10 cellular contexts compared by ENCODE assay signal in the genomic region with DNA sequence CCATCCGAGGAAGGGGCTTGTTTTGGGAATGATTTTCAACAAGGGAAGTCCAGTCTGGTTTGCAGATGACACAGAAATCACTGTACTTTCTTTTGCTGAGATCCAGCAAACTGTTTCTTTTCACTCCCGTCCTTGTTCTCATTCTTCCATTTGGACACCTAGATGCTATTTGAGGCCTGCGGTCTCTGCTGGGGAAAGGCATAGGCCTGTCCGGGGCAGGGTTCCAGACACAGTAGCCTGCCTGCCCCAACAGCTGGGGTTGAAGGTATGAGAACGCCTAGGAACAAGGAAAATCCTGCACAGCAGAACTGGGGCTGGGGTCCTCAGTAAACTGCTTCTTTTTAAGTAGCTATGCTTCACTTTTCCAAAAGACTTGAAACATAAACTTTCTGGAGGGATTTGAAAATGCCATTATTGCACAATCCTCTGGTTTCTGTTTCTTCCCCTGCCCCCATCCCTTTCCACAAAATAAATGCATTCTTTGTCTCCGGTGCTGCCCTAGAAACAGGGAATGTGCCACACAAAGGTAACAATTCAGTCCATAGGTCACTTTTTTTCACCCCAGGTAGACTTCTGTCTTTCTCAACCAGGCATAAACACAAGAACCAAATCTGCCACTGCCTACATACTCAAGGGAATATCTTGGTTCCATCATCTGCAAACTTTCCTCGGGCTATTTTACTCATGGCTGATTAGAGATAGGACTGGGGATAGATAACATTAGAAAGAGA.
DNase-seq lines count a peak whose midpoint lies in the region; ATAC-seq and TF ChIP-seq lines count a peak whose summit lies in the region.
"Had no signal": no experiment of that assay in that cellular context is flagged by ENCODE, and none has a peak within 500 bp of the region (broad histone marks: within the 10 kb centered on the region; RNA-seq: fewer than 3 reads in every experiment).

No MANE protein-coding gene starts in this region.

- 59% methylated on average over 5 of the region's 7 CpGs for WGBS in esophagus muscularis mucosa

- peak overlapping the region; percentile 31 for H3K9ac ChIP-seq in mucosa of stomach (ENCODE audit: low read length)

- peak overlapping the region; percentile 10 to 11 for H3K27ac Mint-ChIP-seq in activated naive CD4-positive, alpha-beta T cell treated with anti-CD3 and anti-CD28 coated beads, Interleukin-2, amount 50 U/mL, for 72 hours

- ATAC-seq in activated naive CD4-positive, alpha-beta T cell treated with anti-CD3 and anti-CD28 coated beads, Interleukin-2, amount 50 U/mL, for 72 hours, result no peak

- H3K4me3 ChIP-seq in esophagus muscularis mucosa (no peak overlapping the region), mucosa of stomach (ENCODE audit: low read length) (no peak overlapping the region), uterus (no peak overlapping the region), SJCRH30 (no peak overlapping the region)

- H3K4me1 ChIP-seq in esophagus muscularis mucosa (peaks cover 0 to 42% (median 36%) of the 10 kb centered on the region in 4 donors), mucosa of stomach (ENCODE audit: control insufficient read depth, insufficient read depth, low read length) (peaks cover 42% of the 10 kb centered on the region), uterus (peaks cover 0 to 9% of the 10 kb centered on the region in 2 donors), SJCRH30 (peaks cover 12% of the 10 kb centered on the region)

- H3K36me3 Mint-ChIP-seq in activated naive CD4-positive, alpha-beta T cell treated with anti-CD3 and anti-CD28 coated beads, Interleukin-2, amount 50 U/mL, for 72 hours, result peaks cover 4 to 24% of the 10 kb centered on the region in 2 donors

- no peak for TF ChIP-seq EP300 in esophagus muscularis mucosa (IDR thresholded peaks at IDR 0.05)

- TF ChIP-seq POLR2A in esophagus muscularis mucosa (IDR thresholded peaks at IDR 0.05; ENCODE audit: low read depth) (no peak), uterus (IDR thresholded peaks at IDR 0.05) (no peak)

- no peak for DNase-seq in activated naive CD4-positive, alpha-beta T cell treated with anti-CD3 and anti-CD28 coated beads, Interleukin-2, amount 50 U/mL, for 72 hours (ENCODE audit: low spot score in 2 of 2)
- DNase-seq in activated naive CD4-positive, alpha-beta T cell treated with Interleukin-2 at 50 U/mL for 16 hours, result no peak
- DNase-seq in esophagus muscularis mucosa (ENCODE audit: extremely low spot score), result no peak
- DNase-seq in uterus, result no peak
- DNase-seq in OCI-M2 (lab: John Stamatoyannopoulos, UW; ENCODE audit: unreplicated experiment), result no peak
- DNase-seq in SJCRH30, result no peak
- no peak for DNase-seq in GM10266 (ENCODE audit: extremely low spot score)
- DNase-seq: activated CD8-positive, alpha-beta memory T cell treated with anti-CD3 and anti-CD28 coated beads, Interleukin-2, amount 50 U/mL, for 48 hours; RPMI8226 had no signal

- H3K9me3 ChIP-seq in esophagus muscularis mucosa (no peaks in the 10 kb centered on the region), mucosa of stomach (ENCODE audit: control insufficient read depth, low read length) (no peaks in the 10 kb centered on the region), uterus (no peaks in the 10 kb centered on the region), SJCRH30 (replicated peaks) (no peaks in the 10 kb centered on the region)

- TF ChIP-seq CTCF in esophagus muscularis mucosa (IDR thresholded peaks at IDR 0.05) (no peak), uterus (IDR thresholded peaks at IDR 0.05) (no peak), GM10266 (IDR thresholded peaks at IDR 0.05; ENCODE audit: control insufficient read depth, insufficient read depth, low read depth, missing control alignments) (no peak)

- H3K36me3 ChIP-seq in esophagus muscularis mucosa (no peaks in the 10 kb centered on the region), mucosa of stomach (ENCODE audit: control insufficient read depth, insufficient read depth, low read length) (no peaks in the 10 kb centered on the region), uterus (no peaks in the 10 kb centered on the region), SJCRH30 (no peaks in the 10 kb centered on the region)

- intact Hi-C loops in esophagus muscularis mucosa (cut with DNase I), result no loop called here
- intact Hi-C loops in uterus (cut with DNase I; ENCODE audit: low total_unique reads), result no loop called here

- peaks cover 2% of the 10 kb centered on the region in 2 donors for H3K9me3 Mint-ChIP-seq in activated naive CD4-positive, alpha-beta T cell treated with anti-CD3 and anti-CD28 coated beads, Interleukin-2, amount 50 U/mL, for 72 hours

- peak overlapping the region; percentile 36 to 52 (median 44) for H3K27ac ChIP-seq in esophagus muscularis mucosa (replicated peaks in 1 of 4)
- peak overlapping the region; percentile 45 to 55 for H3K27ac ChIP-seq in uterus
- H3K27ac ChIP-seq in SJCRH30, result no peak overlapping the region

- H3K27me3 ChIP-seq in esophagus muscularis mucosa, result no peaks in the 10 kb centered on the region
- no peaks in the 10 kb centered on the region for H3K27me3 ChIP-seq in mucosa of stomach (ENCODE audit: control insufficient read depth, insufficient read depth, low read length)
- H3K27me3 ChIP-seq in uterus, result no peaks in the 10 kb centered on the region
- H3K27me3 ChIP-seq in SJCRH30, result no peaks in the 10 kb centered on the region
